In genomic region chr12:12903642-12904609, GRCh38 we compare ENCODE assay signal across 20 cellular contexts. TPM values are rescaled to one million over a fixed set of nuclear protein-coding genes. Genes with fewer than 3 reads are reported as not detected.
A peak's percentile ranks its signal among the peaks of the same experiment; 100 is the strongest.
DNase-seq lines count a peak whose midpoint lies in the region; ATAC-seq, FAIRE-seq and TF ChIP-seq lines count a peak whose summit lies in the region.
"Had no signal": no experiment of that assay in that cellular context is flagged by ENCODE, and none has a peak within 500 bp of the region (broad histone marks: within the 10 kb centered on the region; RNA-seq: fewer than 3 reads in every experiment).

No MANE protein-coding gene starts in this region.

- H3K36me3 ChIP-seq in RWPE2 (ENCODE audit: low read depth) (peaks cover 55% of the 10 kb centered on the region), keratinocyte (ENCODE audit: control insufficient read depth in 2 of 2, extremely low read depth in 1 of 2, insufficient read depth in 2 of 2, low read length in 2 of 2) (peaks cover 10 to 23% of the 10 kb centered on the region in 2 experiments)
- H3K36me3 ChIP-seq in CD4-positive, alpha-beta memory T cell (ENCODE audit: insufficient read depth, low read length): no peaks in the 10 kb centered on the region
- H3K36me3 ChIP-seq: left lung, right lobe of liver had no signal

- H3K4me3 Mint-ChIP-seq in stimulated activated memory B cell treated with anti-CD40 and anti-IgM and Interleukin-4, amounts not matched to agents 10 μg/mL and 1 μg/mL and 100 μg/mL, for 72 hours: no peak overlapping the region
- H3K4me3 Mint-ChIP-seq in natural killer cell treated with Interleukin-12 subunit alpha and Interleukin-12 subunit beta and Interleukin-15 and Interleukin-18, amount 100 ng/mL, for 72 hours: no peak overlapping the region
- no peak overlapping the region for H3K4me3 Mint-ChIP-seq in CD4-positive, alpha-beta memory T cell

- peaks cover 5% of the 10 kb centered on the region for H3K9me1 ChIP-seq in keratinocyte (ENCODE audit: control insufficient read depth, extremely low read depth, insufficient read depth, low read length)

- H2AFZ ChIP-seq in keratinocyte (ENCODE audit: control insufficient read depth, low read length): peak overlapping the region; percentile 81

- POLR2A ChIA-PET in CD4-positive, alpha-beta memory T cell (lab: Charles Lee; ENCODE audit: partially characterized antibody): no interaction called here

- intact Hi-C loops in CD4-positive, alpha-beta memory T cell (cut with micrococcal nuclease): no loop called here

- H3K4me1 Mint-ChIP-seq in stimulated activated memory B cell treated with anti-CD40 and anti-IgM and Interleukin-4, amounts not matched to agents 10 μg/mL and 1 μg/mL and 100 μg/mL, for 72 hours: peaks cover 13% of the 10 kb centered on the region
- H3K4me1 Mint-ChIP-seq in natural killer cell treated with Interleukin-12 subunit alpha and Interleukin-12 subunit beta and Interleukin-15 and Interleukin-18, amount 100 ng/mL, for 72 hours (ENCODE audit: low read depth in 2 of 2): peaks cover 14% of the 10 kb centered on the region in 2 donors
- peaks cover under 1 to 9% (median 1%) of the 10 kb centered on the region in 4 donors for H3K4me1 Mint-ChIP-seq in CD4-positive, alpha-beta memory T cell

- no peak overlapping the region for H3K27ac Mint-ChIP-seq in stimulated activated memory B cell treated with anti-CD40 and anti-IgM and Interleukin-4, amounts not matched to agents 10 μg/mL and 1 μg/mL and 100 μg/mL, for 72 hours
- H3K27ac Mint-ChIP-seq in natural killer cell treated with Interleukin-12 subunit alpha and Interleukin-12 subunit beta and Interleukin-15 and Interleukin-18, amount 100 ng/mL, for 72 hours: no peak overlapping the region
- H3K27ac Mint-ChIP-seq in CD4-positive, alpha-beta memory T cell: no peak overlapping the region
- H3K27ac Mint-ChIP-seq: activated T-helper 2 cell treated with anti-CD3 and anti-CD28 coated beads, Interferon-gamma antibody, Interleukin-2, Interleukin-4, amounts not matched to agents 10 μg/mL and 5 μg/mL and 100 μg/mL, durations not matched to agents 14 hours and 24 hours and 36 hours had no signal

- CTCF ChIA-PET in CD4-positive, alpha-beta memory T cell (lab: Charles Lee; ENCODE audit: partially characterized antibody): no interaction called here

- peak overlapping the region; percentile 66 for H3K9ac ChIP-seq in keratinocyte (ENCODE audit: control insufficient read depth, extremely low read depth, insufficient read depth, low read length)
- H3K9ac ChIP-seq: SK-N-SH had no signal

- TF ChIP-seq CTCF in RWPE2 (IDR thresholded peaks at IDR 0.05; ENCODE audit: poor library complexity, severe bottlenecking) (no peak), keratinocyte (optimal IDR thresholded peaks at IDR 0.05 in 1 of 3, IDR thresholded peaks at IDR 0.05 in 1 of 3, conservative IDR thresholded peaks at IDR 0.05 in 1 of 3; ENCODE audit: extremely low read depth in 1 of 3, insufficient read depth in 2 of 3, low read length in 3 of 3) (no peak)

- H3K4me1 ChIP-seq in RWPE2 (ENCODE audit: insufficient read depth, poor library complexity, severe bottlenecking) (peaks cover 51% of the 10 kb centered on the region), keratinocyte (ENCODE audit: control insufficient read depth, extremely low read depth, insufficient read depth, low read length) (peaks cover 60% of the 10 kb centered on the region)
- H3K4me1 ChIP-seq in CD4-positive, alpha-beta memory T cell (ENCODE audit: insufficient read depth, low read length): peaks cover 1% of the 10 kb centered on the region
- H3K4me1 ChIP-seq: right lobe of liver had no signal

- FAIRE-seq in keratinocyte (lab: Jason Lieb, UNC): peak; percentile 97
- FAIRE-seq: astrocyte had no signal

- DNase-seq in HPDE6-E6E7 (ENCODE audit: extremely low spot score) (peak; percentile 58), RWPE2 (ENCODE audit: low spot score) (no peak), keratinocyte (ENCODE audit: low read depth, low spot score) (no peak), occipital lobe (lab: John Stamatoyannopoulos, UW) (no peak), cerebellar cortex (ENCODE audit: low spot score) (no peak)
- DNase-seq in natural killer cell treated with Interleukin-12 subunit alpha and Interleukin-12 subunit beta and Interleukin-15 and Interleukin-18, amount 100 ng/mL, for 72 hours (ENCODE audit: low spot score): no peak
- DNase-seq in CD4-positive, alpha-beta memory T cell: no peak
- DNase-seq: activated CD8-positive, alpha-beta memory T cell treated with anti-CD3 and anti-CD28 coated beads for 24 hours; DMS79 treated with DMSO at 0.1 percent for 48 hours; left lung; NCI-H1105 treated with DMSO at 0.1 percent for 48 hours; right lobe of liver; SK-N-SH had no signal

- H3K27me3 ChIP-seq in RWPE2 (ENCODE audit: insufficient read depth, poor library complexity, severe bottlenecking) (no peaks in the 10 kb centered on the region), keratinocyte (ENCODE audit: control insufficient read depth, extremely low read depth, insufficient read depth, low read length) (no peaks in the 10 kb centered on the region)
- H3K27me3 ChIP-seq in CD4-positive, alpha-beta memory T cell (ENCODE audit: insufficient read depth, low read length): no peaks in the 10 kb centered on the region
- H3K27me3 ChIP-seq: left lung, right lobe of liver had no signal

- no peaks in the 10 kb centered on the region for H4K20me1 ChIP-seq in keratinocyte (ENCODE audit: control insufficient read depth, extremely low read depth, insufficient read depth, low read length)

- H3K27ac ChIP-seq in RWPE2 (ENCODE audit: poor library complexity, severe bottlenecking) (peak overlapping the region; percentile 93), keratinocyte (ENCODE audit: control insufficient read depth, insufficient read depth, low read length) (peak overlapping the region; percentile 99)
- no peak overlapping the region for H3K27ac ChIP-seq in CD4-positive, alpha-beta memory T cell (ENCODE audit: low read depth, low read length)
- H3K27ac ChIP-seq: left lung, right lobe of liver had no signal

- ATAC-seq in RWPE2 (ENCODE audit: low read depth): peak; percentile 64
- ATAC-seq in stimulated activated memory B cell treated with anti-CD40 and anti-IgM and Interleukin-4, amounts not matched to agents 10 μg/mL and 1 μg/mL and 100 μg/mL, for 72 hours: peak; percentile 39
- ATAC-seq in natural killer cell treated with Interleukin-12 subunit alpha and Interleukin-12 subunit beta and Interleukin-15 and Interleukin-18, amount 100 ng/mL, for 72 hours: no peak
- ATAC-seq: left lung had no signal

- H3K27me3 Mint-ChIP-seq in stimulated activated memory B cell treated with anti-CD40 and anti-IgM and Interleukin-4, amounts not matched to agents 10 μg/mL and 1 μg/mL and 100 μg/mL, for 72 hours: peaks cover 62% of the 10 kb centered on the region
- H3K27me3 Mint-ChIP-seq in natural killer cell treated with Interleukin-12 subunit alpha and Interleukin-12 subunit beta and Interleukin-15 and Interleukin-18, amount 100 ng/mL, for 72 hours: peaks cover 24 to 36% of the 10 kb centered on the region in 2 donors
- peaks cover 3 to 7% of the 10 kb centered on the region in 2 donors for H3K27me3 Mint-ChIP-seq in CD4-positive, alpha-beta memory T cell

- peak overlapping the region; percentile 73 for H3K4me2 ChIP-seq in keratinocyte (ENCODE audit: control insufficient read depth, extremely low read depth, insufficient read depth, low read depth, low read length)
- H3K4me2 ChIP-seq: SK-N-SH had no signal

- dilution Hi-C loops in keratinocyte (cut with MboI; ENCODE audit: extremely low pct_ligation_motif_present, low sequenced_read_pairs): no loop called here

- H3K4me3 ChIP-seq in RWPE2 (ENCODE audit: severe bottlenecking) (no peak overlapping the region), keratinocyte (ENCODE audit: control insufficient read depth in 2 of 3, extremely low read depth in 1 of 3, insufficient read depth in 2 of 3, low read depth in 1 of 3, low read length in 3 of 3) (peak overlapping the region in 1 of 3 experiments; percentile 55)
- no peak overlapping the region for H3K4me3 ChIP-seq in CD4-positive, alpha-beta memory T cell (ENCODE audit: low read length in 2 of 2)
- H3K4me3 ChIP-seq: left lung, right lobe of liver had no signal

- no peaks in the 10 kb centered on the region for H3K9me3 Mint-ChIP-seq in stimulated activated memory B cell treated with anti-CD40 and anti-IgM and Interleukin-4, amounts not matched to agents 10 μg/mL and 1 μg/mL and 100 μg/mL, for 72 hours
- H3K9me3 Mint-ChIP-seq in natural killer cell treated with Interleukin-12 subunit alpha and Interleukin-12 subunit beta and Interleukin-15 and Interleukin-18, amount 100 ng/mL, for 72 hours: no peaks in the 10 kb centered on the region
- peaks cover 0 to 2% (median 0%) of the 10 kb centered on the region in 8 donors for H3K9me3 Mint-ChIP-seq in CD4-positive, alpha-beta memory T cell
- H3K9me3 Mint-ChIP-seq: activated T-helper 2 cell treated with anti-CD3 and anti-CD28 coated beads, Interferon-gamma antibody, Interleukin-2, Interleukin-4, amounts not matched to agents 10 μg/mL and 5 μg/mL and 100 μg/mL, durations not matched to agents 14 hours and 24 hours and 36 hours had no signal

- peaks cover 35% of the 10 kb centered on the region for H3K79me2 ChIP-seq in keratinocyte (ENCODE audit: control insufficient read depth, insufficient read depth, low read length)

- H3K9me3 ChIP-seq in RWPE2 (ENCODE audit: severe bottlenecking): no peaks in the 10 kb centered on the region
- no peaks in the 10 kb centered on the region for H3K9me3 ChIP-seq in keratinocyte (ENCODE audit: control insufficient read depth, low read depth, low read length)
- H3K9me3 ChIP-seq in CD4-positive, alpha-beta memory T cell (ENCODE audit: control insufficient read depth in 1 of 2, low read length in 2 of 2): no peaks in the 10 kb centered on the region
- H3K9me3 ChIP-seq: left lung, right lobe of liver, SK-N-SH had no signal

- no peaks in the 10 kb centered on the region for H3K36me3 Mint-ChIP-seq in stimulated activated memory B cell treated with anti-CD40 and anti-IgM and Interleukin-4, amounts not matched to agents 10 μg/mL and 1 μg/mL and 100 μg/mL, for 72 hours
- H3K36me3 Mint-ChIP-seq in natural killer cell treated with Interleukin-12 subunit alpha and Interleukin-12 subunit beta and Interleukin-15 and Interleukin-18, amount 100 ng/mL, for 72 hours: no peaks in the 10 kb centered on the region
- no peaks in the 10 kb centered on the region for H3K36me3 Mint-ChIP-seq in CD4-positive, alpha-beta memory T cell

RNA-seq across cellular contexts. Expression of gene GPRC5A, which starts 12.6 kb away (rescaled TPM):
- 25.5 to 73.6 TPM (median 28.8 TPM) in 3 replicates for polyA plus RNA-seq in keratinocyte
- polyA plus RNA-seq in keratinocyte (2011; ENCODE audit: low read depth): 7.3 TPM
- polyA plus RNA-seq in keratinocyte (2011; cell fraction: cytosol; rRNA removed): 14.9 and 26.4 TPM in 2 replicates
- 98.1 and 149 TPM in 2 replicates for polyA plus RNA-seq in keratinocyte (2011; cell fraction: nucleus; rRNA removed)
- polyA plus RNA-seq in keratinocyte (2012; ENCODE audit: low replicate concordance): 21.0 and 27.1 TPM in 2 replicates
- 103 to 158 TPM (median 139 TPM) in 3 replicates for polyA minus RNA-seq in keratinocyte
- polyA minus RNA-seq in keratinocyte (2011; cell fraction: cytosol; rRNA and poly(A)+ RNA removed): 30.7 TPM
- polyA minus RNA-seq in keratinocyte (2011; cell fraction: nucleus; rRNA and poly(A)+ RNA removed): 106 and 122 TPM in 2 replicates
- 0.31 TPM for total RNA-seq in occipital lobe
- not detected for total RNA-seq in natural killer cell treated with Interleukin-12 subunit alpha and Interleukin-12 subunit beta and Interleukin-15 and Interleukin-18, amount 100 ng/mL, for 72 hours
- total RNA-seq in CD4-positive, alpha-beta memory T cell: not detected
- under 1 TPM in 1 of 2 donors, not detected in 1; 0.14 TPM for polyA plus RNA-seq in CD4-positive, alpha-beta memory T cell
- total RNA-seq: activated T-helper 2 cell treated with anti-CD3 and anti-CD28 coated beads, Interferon-gamma antibody, Interleukin-2, Interleukin-4, amounts not matched to agents 10 μg/mL and 5 μg/mL and 100 μg/mL, durations not matched to agents 14 hours and 24 hours and 36 hours had no signal

RNA-seq across cellular contexts. Expression of gene GPRC5D, which starts 48.0 kb away (rescaled TPM):
- 0.08 to 0.32 TPM (median 0.19 TPM) in 3 replicates for polyA plus RNA-seq in keratinocyte
- polyA plus RNA-seq in keratinocyte (2011; ENCODE audit: low read depth): not detected
- polyA plus RNA-seq in keratinocyte (2011; cell fraction: cytosol; rRNA removed): 0.12 and 0.36 TPM in 2 replicates
- 0.20 TPM in 1 of 2 replicates, not detected in the other for polyA plus RNA-seq in keratinocyte (2011; cell fraction: nucleus; rRNA removed)
- 0.52 and 1.2 TPM in 2 replicates for polyA plus RNA-seq in keratinocyte (2012; ENCODE audit: low replicate concordance)
- 0.86 to 1.7 TPM in 2 of 3 replicates, not detected in the other for polyA minus RNA-seq in keratinocyte
- polyA minus RNA-seq in keratinocyte (2011; cell fraction: cytosol; rRNA and poly(A)+ RNA removed): not detected
- not detected in 2 replicates for polyA minus RNA-seq in keratinocyte (2011; cell fraction: nucleus; rRNA and poly(A)+ RNA removed)
- total RNA-seq in occipital lobe: not detected
- not detected for total RNA-seq in natural killer cell treated with Interleukin-12 subunit alpha and Interleukin-12 subunit beta and Interleukin-15 and Interleukin-18, amount 100 ng/mL, for 72 hours
- not detected for total RNA-seq in CD4-positive, alpha-beta memory T cell
- polyA plus RNA-seq in CD4-positive, alpha-beta memory T cell: under 1 TPM in 1 of 2 donors, not detected in 1; 0.71 TPM
- total RNA-seq: activated T-helper 2 cell treated with anti-CD3 and anti-CD28 coated beads, Interferon-gamma antibody, Interleukin-2, Interleukin-4, amounts not matched to agents 10 μg/mL and 5 μg/mL and 100 μg/mL, durations not matched to agents 14 hours and 24 hours and 36 hours; astrocyte; dermis microvascular lymphatic vessel endothelial cell; left lung; right lobe of liver; urinary bladder had no signal
- polyA plus RNA-seq: BJ, neural cell, SK-N-SH had no signal

Comparison
In these comparisons a context has a peak if more than half of its experiments do, and no peak if none do; other contexts are left out.
1. ATAC-seq: peak in RWPE2 (single experiment) and stimulated activated memory B cell treated with anti-CD40 and anti-IgM and Interleukin-4, amounts not matched to agents 10 μg/mL and 1 μg/mL and 100 μg/mL, for 72 hours (single experiment); none in natural killer cell treated with Interleukin-12 subunit alpha and Interleukin-12 subunit beta and Interleukin-15 and Interleukin-18, amount 100 ng/mL, for 72 hours (0 of 2).